In genomic region chr7:75442101-75442464, GRCh38 we compare ENCODE assay signal across 7 cellular contexts. TPM values are rescaled to one million over a fixed set of nuclear protein-coding genes. Genes with fewer than 3 reads are reported as not detected.
A peak's percentile ranks its signal among the peaks of the same experiment; 100 is the strongest.
DNase-seq lines count a peak whose midpoint lies in the region; ATAC-seq, FAIRE-seq and TF ChIP-seq lines count a peak whose summit lies in the region.
"Not testable (repeated sequence)": the region's sequence is repeated elsewhere in the genome, so short reads cannot be mapped to it uniquely, and the experiment has no call there.

No MANE protein-coding gene starts in this region.

- H3K79me1 ChIP-seq in H1 (ENCODE audit: low read depth, low read length); trophoblast cell (ENCODE audit: low read length): not testable (repeated sequence)

- H4K12ac ChIP-seq in trophoblast cell (ENCODE audit: low read depth, low read length): not testable (repeated sequence)

- peak overlapping the region in 3 of 4 experiments; percentile 34 to 60 (median 55); a peak in 5 of 7 replicates for H3K9ac ChIP-seq in H1 (replicated peaks in 1 of 4; ENCODE audit: extremely low read depth in 1 of 4, low read depth in 3 of 4, low read length in 3 of 4)
- not testable (repeated sequence) for H3K9ac ChIP-seq in trophoblast cell (ENCODE audit: low read length)

- H2BK15ac ChIP-seq in H1 (ENCODE audit: low read length): not testable (repeated sequence)

- H3K9me3 ChIP-seq in H1 (ENCODE audit: insufficient read depth in 2 of 2, low read depth in 1 of 2, low read length in 1 of 2); trophoblast cell (ENCODE audit: insufficient read depth, low read depth, low read length): not testable (repeated sequence)

- peak overlapping the region; percentile 54 to 58 for H3K4me2 ChIP-seq in H1 (ENCODE audit: insufficient read depth in 1 of 2, low read depth in 2 of 2, low read length in 2 of 2)
- peak overlapping the region; percentile 70 for H3K4me2 ChIP-seq in trophoblast cell (ENCODE audit: low read length)

- not testable (repeated sequence) for H3K27ac ChIP-seq in H1 (ENCODE audit: low read depth, low read length); trophoblast cell (ENCODE audit: low read depth, low read length)

- H3K14ac ChIP-seq in H1 (ENCODE audit: insufficient read length); trophoblast cell (ENCODE audit: low read length): not testable (repeated sequence)

- not testable (repeated sequence) for H2BK20ac ChIP-seq in H1 (ENCODE audit: low read length)

- H3K4me3 Mint-ChIP-seq in activated T-cell treated with anti-CD3 and anti-CD28 coated beads, Interleukin-2, amount 50 U/mL, for 4 hours: peak overlapping the region; percentile 93
- H3K4me3 Mint-ChIP-seq in immature natural killer cell: peak overlapping the region; percentile 82 to 89 (median 85)

- FAIRE-seq in H1 (lab: Jason Lieb, UNC): not testable (repeated sequence)

- H3K27me3 Mint-ChIP-seq in activated T-cell treated with anti-CD3 and anti-CD28 coated beads, Interleukin-2, amount 50 U/mL, for 4 hours (ENCODE audit: low read depth); immature natural killer cell (ENCODE audit: low read depth in 3 of 3): not testable (repeated sequence)

- H2BK5ac ChIP-seq in H1 (ENCODE audit: low read depth, low read length); trophoblast cell (ENCODE audit: low read depth, low read length, poor library complexity): not testable (repeated sequence)

- H3K27me3 ChIP-seq in H1 (replicated peaks in 1 of 4; ENCODE audit: control insufficient read depth in 3 of 4, extremely low read depth in 1 of 4, insufficient read depth in 3 of 4, low read length in 3 of 4); trophoblast cell (ENCODE audit: insufficient read depth, low read length): not testable (repeated sequence)

- H2BK12ac ChIP-seq in H1 (ENCODE audit: low read depth, low read length); trophoblast cell (ENCODE audit: low read length): not testable (repeated sequence)

- not testable (repeated sequence) for H3K79me2 ChIP-seq in H1 (ENCODE audit: control insufficient read depth in 1 of 2, insufficient read depth in 2 of 2, low read length in 2 of 2); trophoblast cell (ENCODE audit: control insufficient read depth, insufficient read depth, low read length, poor library complexity)

- POLR2A ChIA-PET in H1 (lab: Charles Lee; ENCODE audit: partially characterized antibody): not testable (repeated sequence)

- not testable (repeated sequence) for H3K18ac ChIP-seq in H1 (ENCODE audit: extremely low read depth, low read length); trophoblast cell (ENCODE audit: low read length)

- H3K36me3 ChIP-seq in H1 (ENCODE audit: control insufficient read depth in 2 of 4, insufficient read depth in 4 of 4, low read length in 3 of 4): peaks cover 7 to 32% (median 19%) of the 10 kb centered on the region in 4 experiments; a peak in 7 of 8 replicates
- H3K36me3 ChIP-seq in trophoblast cell (ENCODE audit: control insufficient read depth in 1 of 2, insufficient read depth in 2 of 2, low read length in 2 of 2): peaks cover 15 to 21% of the 10 kb centered on the region in 2 experiments

- H3K4me1 ChIP-seq in H1 (replicated peaks in 1 of 4; ENCODE audit: control insufficient read depth in 3 of 4, insufficient read depth in 4 of 4, low read length in 3 of 4); trophoblast cell (ENCODE audit: control insufficient read depth in 1 of 2, insufficient read depth in 2 of 2, low read length in 2 of 2): not testable (repeated sequence)

- H2AFZ ChIP-seq in H1 (ENCODE audit: low read length); trophoblast cell (ENCODE audit: insufficient read depth, low read length, poor library complexity): not testable (repeated sequence)

- peaks cover 20% of the 10 kb centered on the region for H3K36me3 Mint-ChIP-seq in activated T-cell treated with anti-CD3 and anti-CD28 coated beads, Interleukin-2, amount 50 U/mL, for 4 hours (ENCODE audit: insufficient read depth)
- peaks cover 6 to 32% (median 14%) of the 10 kb centered on the region in 3 donors for H3K36me3 Mint-ChIP-seq in immature natural killer cell

- H3K4me3 ChIP-seq in LNCaP clone FGC (ENCODE audit: low read depth, low read length) (peak overlapping the region; percentile 52), H1 (ENCODE audit: extremely low read depth in 1 of 4, insufficient read depth in 2 of 4, low read depth in 3 of 4, low read length in 4 of 4) (peak overlapping the region; percentile 26 to 53 (median 37); a peak in 6 of 8 replicates), trophoblast cell (ENCODE audit: low read depth, low read length) (peak overlapping the region; percentile 62)

- peaks cover 16% of the 10 kb centered on the region for H3K4me1 Mint-ChIP-seq in activated T-cell treated with anti-CD3 and anti-CD28 coated beads, Interleukin-2, amount 50 U/mL, for 4 hours (ENCODE audit: low read depth)
- H3K4me1 Mint-ChIP-seq in immature natural killer cell: peaks cover 5 to 23% of the 10 kb centered on the region in 2 donors

- not testable (repeated sequence) for H4K5ac ChIP-seq in H1 (ENCODE audit: insufficient read length, low read depth, low read length)

- not testable (repeated sequence) for H3K23me2 ChIP-seq in H1 (ENCODE audit: low read depth, low read length)

- TF ChIP-seq POLR2A in H1 (IDR thresholded peaks at IDR 0.05; ENCODE audit: control extremely low read depth in 1 of 2, low read depth in 2 of 2, low read length in 2 of 2): not testable (repeated sequence)

- H2BK120ac ChIP-seq in H1 (replicated peaks; ENCODE audit: low read depth, low read length); trophoblast cell (ENCODE audit: insufficient read depth, low read length, poor library complexity): not testable (repeated sequence)

- not testable (repeated sequence) for TF ChIP-seq EP300 in H1 (IDR thresholded peaks at IDR 0.05; ENCODE audit: borderline replicate concordance in 1 of 2, low read depth in 2 of 2, low read length in 2 of 2)

- H3K56ac ChIP-seq in H1 (replicated peaks; ENCODE audit: insufficient read length, low read depth, low read length): not testable (repeated sequence)

- TF ChIP-seq RAD21 in H1 (IDR thresholded peaks at IDR 0.05 in 1 of 2, conservative IDR thresholded peaks at IDR 0.05 in 1 of 2; ENCODE audit: low read depth in 2 of 2, low read length in 2 of 2): not testable (repeated sequence)

- not testable (repeated sequence) for H4K8ac ChIP-seq in H1 (ENCODE audit: extremely low read depth, insufficient read depth, low read length); trophoblast cell (ENCODE audit: low read depth, low read length)

- peak overlapping the region; percentile 75 to 93 (median 90) for H3K27ac Mint-ChIP-seq in immature natural killer cell

- not testable (repeated sequence) for H3K9me3 Mint-ChIP-seq in activated T-cell treated with anti-CD3 and anti-CD28 coated beads, Interleukin-2, amount 50 U/mL, for 4 hours; immature natural killer cell

- not testable (repeated sequence) for H3K4ac ChIP-seq in H1 (replicated peaks; ENCODE audit: insufficient read length, low read depth, low read length); trophoblast cell (ENCODE audit: low read depth, low read length)

- ATAC-seq in GM18909 (IDR thresholded peaks at IDR 0.05; ENCODE audit: poor library complexity, unreplicated experiment) (peak; percentile 51), HG02759 (IDR thresholded peaks at IDR 0.05; ENCODE audit: unreplicated experiment) (peak; percentile 46)
- ATAC-seq in activated T-cell treated with anti-CD3 and anti-CD28 coated beads, Interleukin-2, amount 50 U/mL, for 4 hours: peak; percentile 47 to 57

- not testable (repeated sequence) for H3K23ac ChIP-seq in H1 (ENCODE audit: insufficient read length); trophoblast cell (ENCODE audit: low read length)

- 2% methylated on average over 5 of the region's 37 CpGs; no CpG with 5 or more reads in 1 of the 2 experiments for WGBS in H1 (ENCODE audit: extremely low coverage in 1 of 2, insufficient coverage in 1 of 2, insufficient read length in 1 of 2, insufficient replicate concordance in 2 of 2, low coverage in 1 of 2, low lambda C conversion rate in 2 of 2, missing lambda C conversion rate in 1 of 2), 2 experiments
- no CpG with 5 or more reads among the region's 37 CpGs for WGBS in trophoblast cell (ENCODE audit: extremely low coverage, insufficient coverage, insufficient read length)

- DNase-seq in LNCaP clone FGC (ENCODE audit: low read depth); activated T-cell treated with anti-CD3 and anti-CD28 coated beads, Interleukin-2, amount 50 U/mL, for 4 hours; H1 (ENCODE audit: low read depth in 1 of 2, low spot score in 2 of 2); immature natural killer cell; trophoblast cell: not testable (repeated sequence)

- not testable (repeated sequence) for H4K91ac ChIP-seq in H1 (replicated peaks; ENCODE audit: insufficient read length, low read length); trophoblast cell (ENCODE audit: low read depth, low read length)

- not testable (repeated sequence) for TF ChIP-seq CTCF in LNCaP clone FGC (IDR thresholded peaks at IDR 0.05; ENCODE audit: control insufficient read depth, extremely low read depth, insufficient read depth); H1 (IDR thresholded peaks at IDR 0.05; ENCODE audit: control extremely low read depth in 1 of 3, insufficient read depth in 1 of 3, low read depth in 1 of 3, low read length in 3 of 3)

- CTCF ChIA-PET in H1 (lab: Charles Lee; ENCODE audit: partially characterized antibody): not testable (repeated sequence)

- H2AK5ac ChIP-seq in H1 (ENCODE audit: low read depth, low read length); trophoblast cell (ENCODE audit: low read length): not testable (repeated sequence)

- not testable (repeated sequence) for H4K20me1 ChIP-seq in H1 (replicated peaks in 1 of 2; ENCODE audit: control insufficient read depth in 1 of 2, insufficient read depth in 2 of 2, low read length in 2 of 2)

RNA-seq across cellular contexts. Expression of gene POM121C, which starts 44.0 kb away (rescaled TPM):
- total RNA-seq in activated T-cell treated with anti-CD3 and anti-CD28 coated beads, Interleukin-2, amount 50 U/mL, for 4 hours: 10 to 100 TPM; 74.7 to 78.2 (median 75.3) TPM
- total RNA-seq in H1 (2021; fragmentation: NEBNext Ultra II Directional; extraction: Animal tissue kit (Norgen Biotek cat#: 25700)): 56.8 and 58.0 TPM in 2 replicates
- polyA plus RNA-seq in H1 (2011; rRNA removed) (16.5 and 21.1 TPM in 2 replicates), immature natural killer cell (10 to 100 TPM in 1 of 3 donors, 1 to 10 TPM in 2; 3.8 to 38.0 (median 5.1) TPM)
- polyA plus RNA-seq in H1 (2011; cell fraction: cytosol; rRNA removed): 9.8 TPM
- polyA plus RNA-seq in H1 (2011; cell fraction: nucleus; rRNA removed): 25.6 TPM
- polyA plus RNA-seq in H1 (2012, experiment 1 of 2): 41.5 to 55.3 TPM (median 53.1 TPM) in 4 replicates
- polyA plus RNA-seq in H1 (2012, experiment 2 of 2): 31.0 TPM
- polyA plus RNA-seq in H1 (2013, experiment 1 of 2): 48.3 TPM
- 55.3 TPM for polyA plus RNA-seq in H1 (2013, experiment 2 of 2)
- polyA minus RNA-seq in H1 (2011; rRNA and poly(A)+ RNA removed): 35.7 and 36.2 TPM in 2 replicates
- polyA minus RNA-seq in H1 (2011; cell fraction: cytosol; rRNA and poly(A)+ RNA removed): 18.9 TPM
- polyA minus RNA-seq in H1 (2011; cell fraction: nucleus; rRNA and poly(A)+ RNA removed): 19.5 TPM
- polyA plus RNA-seq in trophoblast cell (2013): 48.4 and 49.6 TPM in 2 replicates

RNA-seq across cellular contexts. Expression of gene TRIM73, which starts 46.7 kb away (rescaled TPM):
- 1 to 10 TPM; 3.0 to 4.7 (median 4.7) TPM for total RNA-seq in activated T-cell treated with anti-CD3 and anti-CD28 coated beads, Interleukin-2, amount 50 U/mL, for 4 hours
- 0.90 and 1.0 TPM in 2 replicates for total RNA-seq in H1 (2021; fragmentation: NEBNext Ultra II Directional; extraction: Animal tissue kit (Norgen Biotek cat#: 25700))
- polyA plus RNA-seq in H1 (2011; rRNA removed): 0.64 and 0.73 TPM in 2 replicates
- polyA plus RNA-seq in H1 (2011; cell fraction: cytosol; rRNA removed): 0.85 TPM
- polyA plus RNA-seq in H1 (2011; cell fraction: nucleus; rRNA removed): 4.0 TPM
- 0.55 to 2.1 TPM (median 1.8 TPM) in 4 replicates for polyA plus RNA-seq in H1 (2012, experiment 1 of 2)
- 0.28 TPM for polyA plus RNA-seq in H1 (2012, experiment 2 of 2)
- 0.55 TPM for polyA plus RNA-seq in H1 (2013, experiment 1 of 2)
- polyA plus RNA-seq in H1 (2013, experiment 2 of 2): 0.74 TPM
- 0.32 and 0.44 TPM in 2 replicates for polyA minus RNA-seq in H1 (2011; rRNA and poly(A)+ RNA removed)
- 0.59 TPM for polyA minus RNA-seq in H1 (2011; cell fraction: cytosol; rRNA and poly(A)+ RNA removed)
- 4.6 TPM for polyA minus RNA-seq in H1 (2011; cell fraction: nucleus; rRNA and poly(A)+ RNA removed)
- 1 to 10 TPM in 1 of 3 donors, under 1 TPM in 2; 0.20 to 3.6 (median 0.69) TPM for polyA plus RNA-seq in immature natural killer cell
- polyA plus RNA-seq in trophoblast cell (2013): 2.1 TPM in 2 replicates

RNA-seq across cellular contexts. Expression of gene SPDYE5, which starts 50.0 kb away (rescaled TPM):
- total RNA-seq in activated T-cell treated with anti-CD3 and anti-CD28 coated beads, Interleukin-2, amount 50 U/mL, for 4 hours: not detected
- not detected in 2 replicates for total RNA-seq in H1 (2021; fragmentation: NEBNext Ultra II Directional; extraction: Animal tissue kit (Norgen Biotek cat#: 25700))
- polyA plus RNA-seq in H1 (2011; rRNA removed) (not detected in 2 replicates), immature natural killer cell (not detected)
- polyA plus RNA-seq in H1 (2011; cell fraction: cytosol; rRNA removed): not detected
- polyA plus RNA-seq in H1 (2011; cell fraction: nucleus; rRNA removed): not detected
- 0.77 to 1.3 TPM (median 1.0 TPM) in 4 replicates for polyA plus RNA-seq in H1 (2012, experiment 1 of 2)
- polyA plus RNA-seq in H1 (2012, experiment 2 of 2): 0.24 TPM
- polyA plus RNA-seq in H1 (2013, experiment 1 of 2): not detected
- polyA plus RNA-seq in H1 (2013, experiment 2 of 2): not detected
- polyA minus RNA-seq in H1 (2011; rRNA and poly(A)+ RNA removed): not detected in 2 replicates
- polyA minus RNA-seq in H1 (2011; cell fraction: cytosol; rRNA and poly(A)+ RNA removed): not detected
- polyA minus RNA-seq in H1 (2011; cell fraction: nucleus; rRNA and poly(A)+ RNA removed): not detected
- polyA plus RNA-seq in trophoblast cell (2013): not detected in 2 replicates
